Comparison of ENCODE assay signal across 8 cellular contexts in genomic region chr10:98267069-98267893, GRCh38. TPM values are rescaled to one million over a fixed set of nuclear protein-coding genes. Genes with fewer than 3 reads are reported as not detected.
A peak's percentile ranks its signal among the peaks of the same experiment; 100 is the strongest.
DNase-seq lines count a peak whose midpoint lies in the region; ATAC-seq and TF ChIP-seq lines count a peak whose summit lies in the region.

No MANE protein-coding gene starts in this region.

- BruUV-seq in Calu3 (replicated peaks; lab: Mats Ljungman, UMichigan): no TSS peak

- no peaks in the 10 kb centered on the region for H3K27me3 Mint-ChIP-seq in Calu3 (ENCODE audit: unreplicated experiment)

- no peak overlapping the region for H3K9ac ChIP-seq in rectal smooth muscle tissue (ENCODE audit: low read length)

- POLR2A ChIA-PET in RWPE1 (lab: Yijun Ruan, JAX; ENCODE audit: low non-redundant PET): interaction anchor here (0.6 kb wide), 1 partner anchor 198 kb away, joined by 3 read pairs; no protein-coding TSS in a partner anchor

- no peaks in the 10 kb centered on the region for H3K27me3 ChIP-seq in rectal smooth muscle tissue (ENCODE audit: control insufficient read depth, insufficient read depth, low read length)

- no peaks in the 10 kb centered on the region for H3K36me3 ChIP-seq in rectal smooth muscle tissue (ENCODE audit: control insufficient read depth, insufficient read depth, low read length)

- peaks cover 58% of the 10 kb centered on the region for H3K4me1 Mint-ChIP-seq in Calu3 (ENCODE audit: low read depth, unreplicated experiment)

- H3K27ac ChIP-seq in RWPE1: peak overlapping the region; percentile 73
- peak overlapping the region; percentile 74 for H3K27ac ChIP-seq in rectal smooth muscle tissue (ENCODE audit: low read depth, low read length)

- peaks cover 20% of the 10 kb centered on the region for H3K36me3 Mint-ChIP-seq in Calu3 (ENCODE audit: insufficient read depth, unreplicated experiment)

- H3K4me3 ChIP-seq in fibroblast of the aortic adventitia (ENCODE audit: low read depth, low read length): peak overlapping the region; percentile 61
- H3K4me3 ChIP-seq in rectal smooth muscle tissue (ENCODE audit: low read length): peak overlapping the region; percentile 62

- CTCF ChIA-PET in Calu3 (lab: Charles Lee) (interaction anchor here (1.3 kb wide), 1 partner anchor 42 kb away, joined by 3 read pairs; no protein-coding TSS in a partner anchor), RWPE1 (lab: Yijun Ruan, JAX) (interaction anchor here (0.6 to 0.7 kb wide), 2 partner anchors 133 to 145 kb away, joined by 4 read pairs; no protein-coding TSS in a partner anchor)

- DNase-seq in Calu3 (no peak), RWPE1 (ENCODE audit: low spot score) (no peak), fibroblast of the aortic adventitia (ENCODE audit: low read depth) (no peak), iPS-NIHi11 (ENCODE audit: low spot score) (no peak), posterior vena cava (ENCODE audit: low spot score) (no peak)

- no peaks in the 10 kb centered on the region for H3K9me3 Mint-ChIP-seq in Calu3 (ENCODE audit: low read depth, unreplicated experiment)

- TF ChIP-seq CTCF in Calu3 (IDR thresholded peaks at IDR 0.05; ENCODE audit: unreplicated experiment) (no peak), RWPE1 (conservative IDR thresholded peaks at IDR 0.05; ENCODE audit: low read depth) (no peak), fibroblast of the aortic adventitia (IDR thresholded peaks at IDR 0.05; ENCODE audit: insufficient read depth, low read length) (no peak)

- ATAC-seq in HG03342 (IDR thresholded peaks at IDR 0.05; ENCODE audit: unreplicated experiment) (no peak), HG02571 (IDR thresholded peaks at IDR 0.05; ENCODE audit: unreplicated experiment) (no peak)

- H3K4me1 ChIP-seq in rectal smooth muscle tissue (ENCODE audit: control insufficient read depth, insufficient read depth, low read length): peaks cover 21% of the 10 kb centered on the region

- intact Hi-C loops in Calu3 (cut with micrococcal nuclease; ENCODE audit: unreplicated experiment): no loop called here
- intact Hi-C loops in posterior vena cava (cut with DNase I): loop anchor here (1.0 to 10.0 kb wide), 2 partner anchors 41 to 48 kb away; no protein-coding TSS in a partner anchor

- peak overlapping the region; percentile 68 for H3K4me3 Mint-ChIP-seq in Calu3 (ENCODE audit: low read depth, unreplicated experiment)

- peak overlapping the region; percentile 70 for H3K27ac Mint-ChIP-seq in Calu3 (ENCODE audit: unreplicated experiment)

RNA-seq across cellular contexts. Expression of gene LOXL4, which starts 0.7 kb away (rescaled TPM):
- total RNA-seq in Calu3 (2022) (2.2 and 2.6 TPM in 2 replicates), fibroblast of the aortic adventitia (ENCODE audit: low replicate concordance) (14.3 and 62.5 TPM in 2 replicates), posterior vena cava (10 to 100 TPM in 1 of 2 donors, 1 to 10 TPM in 1; 7.6 to 10.9 TPM)
